1 cellular context compared by ENCODE assay signal in genomic region chr4:138055890-138056289, GRCh38.
TF ChIP-seq lines count a peak whose summit lies in the region.

No MANE protein-coding gene starts in this region.

TF ChIP-seq in IMR-90, 13 proteins besides CTCF, POLR2A, EP300 and RAD21 (continued from another document):
- TF ChIP-seq MAFK (IDR thresholded peaks at IDR 0.05; ENCODE audit: low read depth, low read length) (no peak), FOS (IDR thresholded peaks at IDR 0.05; ENCODE audit: low read depth, low read length) (no peak)
